8 cellular contexts compared by ENCODE assay signal in genomic region chr4:39976945-39977488, GRCh38. TPM values are rescaled to one million over a fixed set of nuclear protein-coding genes. Genes with fewer than 3 reads are reported as not detected.
DNase-seq lines count a peak whose midpoint lies in the region; ATAC-seq and TF ChIP-seq lines count a peak whose summit lies in the region.

No MANE protein-coding gene starts in this region.

- no peak for TF ChIP-seq CTCF in lower lobe of right lung (IDR thresholded peaks at IDR 0.05)

- no peaks in the 10 kb centered on the region for H3K9me3 ChIP-seq in lower lobe of right lung

- peak; percentile 25 for ATAC-seq in GM21717 (IDR thresholded peaks at IDR 0.05; ENCODE audit: unreplicated experiment)
- peak; percentile 54 to 62 for ATAC-seq in lower lobe of right lung

- TF ChIP-seq RAD21 in Ishikawa (IDR thresholded peaks at IDR 0.05; ENCODE audit: low read depth), result no peak

- peak overlapping the region; percentile 93 for H3K27ac ChIP-seq in lower lobe of right lung

- intact Hi-C loops in lower lobe of right lung (cut with DNase I), result loop anchor here (10.0 kb wide), 2 partner anchors 282 to 512 kb away; partner anchors contain the start of gene UBE2K

- no peaks in the 10 kb centered on the region for H3K27me3 ChIP-seq in lower lobe of right lung (ENCODE audit: low read depth)

- H3K4me3 ChIP-seq in lower lobe of right lung, result peak overlapping the region; percentile 81

- TF ChIP-seq EP300 in Ishikawa (IDR thresholded peaks at IDR 0.05; ENCODE audit: borderline replicate concordance), result no peak

- H3K36me3 ChIP-seq in lower lobe of right lung, result peaks cover 31% of the 10 kb centered on the region

- peaks cover 23% of the 10 kb centered on the region for H3K4me1 ChIP-seq in lower lobe of right lung

- peak; percentile 27 for DNase-seq in EH (ENCODE audit: low read depth)
- DNase-seq in activated CD4-positive, alpha-beta T cell treated with anti-CD3 and anti-CD28 coated beads for 48 hours, result peak; percentile 62
- peak; percentile 44 for DNase-seq in dermis blood vessel endothelial cell
- DNase-seq in lower lobe of right lung, result peak; percentile 62
- DNase-seq in stimulated activated CD4-positive, alpha-beta T cell treated with anti-CD3 and anti-CD28 coated beads, TNF-alpha, amount 100 ng/mL, for 48 hours (ENCODE audit: low read depth in 3 of 3), result peak; percentile 8 to 35 (median 18)
- no peak for DNase-seq in NCI-H446 treated with DMSO at 0.1 percent for 48 hours (lab: John Stamatoyannopoulos, UW)

TF ChIP-seq in Ishikawa, 13 proteins besides CTCF, POLR2A, EP300 and RAD21:
- TF ChIP-seq ZBTB7A (IDR thresholded peaks at IDR 0.05; ENCODE audit: low read depth), result peak; percentile 56; the same call in 1 of the 2 replicates
- no peak for TF ChIP-seq CREB1 (IDR thresholded peaks at IDR 0.05; ENCODE audit: low read depth)
- TF ChIP-seq MAX (IDR thresholded peaks at IDR 0.05), result 0 out of 2 replicates have a peak, but pooled peaks have one; percentile 10
- no peak for TF ChIP-seq CEBPB (IDR thresholded peaks at IDR 0.05)
- TF ChIP-seq TAF1 (IDR thresholded peaks at IDR 0.05; ENCODE audit: low read depth), result no peak
- TF ChIP-seq REST (IDR thresholded peaks at IDR 0.05; ENCODE audit: low read depth), result no peak
- TF ChIP-seq NFIC (IDR thresholded peaks at IDR 0.05), result no peak

RNA-seq across cellular contexts. Expression of gene PDS5A, which starts 0.7 kb away (rescaled TPM):
- 74.7 and 107 TPM in 2 replicates for total RNA-seq in dermis blood vessel endothelial cell
- total RNA-seq in lower lobe of right lung, result 74.8 TPM
